ENCODE assay signal across 10 cellular contexts in the genomic region with DNA sequence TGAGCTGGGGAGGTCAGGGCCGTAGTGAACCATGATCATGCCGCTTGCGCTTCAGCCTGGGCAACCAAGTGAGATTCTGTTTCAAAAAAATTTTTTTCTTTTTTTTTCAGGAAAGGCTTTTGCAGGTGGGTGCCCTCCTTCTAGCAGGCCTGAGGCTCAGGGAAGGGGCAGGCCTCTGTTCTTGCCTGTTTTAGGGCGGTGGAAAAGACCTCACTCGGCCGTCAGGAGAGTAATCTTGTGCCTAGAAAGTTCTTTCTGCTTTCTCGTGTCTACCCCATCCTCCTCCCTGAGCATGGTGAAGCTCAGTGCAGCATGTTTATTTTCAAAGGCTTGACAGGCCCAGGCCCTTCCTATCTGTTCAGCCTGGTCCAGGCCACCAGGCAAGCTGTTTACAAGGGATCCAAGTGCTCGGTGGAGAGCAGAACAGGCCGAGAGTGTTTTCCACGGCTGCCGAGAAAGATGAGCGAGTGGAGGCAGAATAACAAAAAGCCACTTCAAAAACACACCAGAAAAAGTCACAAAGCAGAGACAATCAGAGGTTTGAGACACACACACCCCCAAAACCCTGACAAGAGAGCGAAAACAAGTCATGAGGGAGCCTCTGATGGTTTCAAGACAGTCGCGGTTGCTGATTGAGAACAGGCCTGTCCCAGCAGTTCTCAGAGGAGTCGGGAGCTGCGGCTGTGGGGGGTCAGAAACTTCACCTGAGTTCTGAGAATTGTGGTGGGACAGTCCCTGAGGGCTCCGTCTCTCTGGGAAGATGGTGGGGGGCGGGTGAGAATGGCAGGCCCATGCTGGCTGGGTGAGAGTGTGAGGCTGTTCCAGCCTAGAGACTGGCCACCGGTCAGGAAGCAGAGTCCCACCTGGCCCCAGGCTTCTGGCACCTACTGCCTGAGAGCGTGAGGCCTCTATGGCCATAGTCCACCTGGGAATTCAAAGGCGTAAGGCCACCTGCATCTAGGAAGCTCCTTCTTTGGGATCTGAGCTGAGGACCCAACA. TPM values are rescaled to one million over a fixed set of nuclear protein-coding genes. Genes with fewer than 3 reads are reported as not detected.
DNase-seq lines count a peak whose midpoint lies in the region; ATAC-seq and TF ChIP-seq lines count a peak whose summit lies in the region.
"Had no signal": no experiment of that assay in that cellular context is flagged by ENCODE, and none has a peak within 500 bp of the region (broad histone marks: within the 10 kb centered on the region; RNA-seq: fewer than 3 reads in every experiment).

No MANE protein-coding gene starts in this region.

- DNase-seq in SK-N-DZ (ENCODE audit: low spot score) (peak; percentile 33), mucosa of descending colon (no peak), NCI-H2029 treated with DMSO at 0.1 percent for 48 hours (lab: John Stamatoyannopoulos, UW) (no peak), NCI-H187 (lab: John Stamatoyannopoulos, UW) (no peak)
- peak; percentile 87 to 88 for DNase-seq in activated T-cell treated with anti-CD3 and anti-CD28 coated beads, Interleukin-2, amount 50 U/mL, for 48 hours
- peak; percentile 59 to 91 (median 80) for DNase-seq in stimulated activated naive CD4-positive, alpha-beta T cell (lab: John Stamatoyannopoulos, UW)

- intact Hi-C loops in mucosa of descending colon (cut with DNase I, micrococcal nuclease) = no loop called here

- peaks cover 10% of the 10 kb centered on the region for H3K4me1 ChIP-seq in mucosa of descending colon (ENCODE audit: low read depth)
- H3K4me1 ChIP-seq: SJSA1 had no signal

- H3K4me3 ChIP-seq in mucosa of descending colon = no peak overlapping the region
- H3K4me3 ChIP-seq: SJSA1 had no signal

- no peaks in the 10 kb centered on the region for H3K9me3 ChIP-seq in mucosa of descending colon
- H3K9me3 ChIP-seq: SJSA1 had no signal

- H3K36me3 ChIP-seq in mucosa of descending colon (ENCODE audit: low read depth) = no peaks in the 10 kb centered on the region
- H3K36me3 ChIP-seq: SJSA1 had no signal

- ATAC-seq in mucosa of descending colon (peak; percentile 28), HG03439 (IDR thresholded peaks at IDR 0.05; ENCODE audit: unreplicated experiment) (no peak), HG03095 (IDR thresholded peaks at IDR 0.05; ENCODE audit: unreplicated experiment) (no peak)

- TF ChIP-seq CTCF in mucosa of descending colon (IDR thresholded peaks at IDR 0.05) = no peak

RNA-seq across cellular contexts. Expression of a gene that starts 37.5 kb away (rescaled TPM):
- polyA plus RNA-seq in SK-N-DZ (2014; cell fraction: cytosol; rRNA removed) = 0.07 TPM in 1 of 2 replicates, not detected in the other
- polyA plus RNA-seq in SK-N-DZ (2014; cell fraction: nucleus; rRNA removed) = not detected in 2 replicates
- 1 to 10 TPM in 1 of 3 donors, under 1 TPM in 2; 0.44 to 3.2 (median 0.87) TPM for total RNA-seq in mucosa of descending colon
- total RNA-seq: chondrocyte, SJSA1 had no signal

RNA-seq across cellular contexts. Expression of a gene that starts 44.9 kb away (rescaled TPM):
- 139 and 149 TPM in 2 replicates for polyA plus RNA-seq in SK-N-DZ (2014; cell fraction: cytosol; rRNA removed)
- 97.4 and 104 TPM in 2 replicates for polyA plus RNA-seq in SK-N-DZ (2014; cell fraction: nucleus; rRNA removed)
- total RNA-seq in mucosa of descending colon = 10 to 100 TPM; 72.0 to 93.8 (median 87.9) TPM

Comparison
In these comparisons a context has a peak if more than half of its experiments do, and no peak if none do; other contexts are left out.
1. DNase-seq: peak in SK-N-DZ (single experiment), activated T-cell treated with anti-CD3 and anti-CD28 coated beads, Interleukin-2, amount 50 U/mL, for 48 hours (2 of 2) and stimulated activated naive CD4-positive, alpha-beta T cell (6 of 6); none in mucosa of descending colon (0 of 3), NCI-H2029 treated with DMSO at 0.1 percent for 48 hours (single experiment) and NCI-H187 (0 of 2).